8 cellular contexts compared by ENCODE assay signal in genomic region chr14:22071001-22071400, GRCh38.
DNase-seq lines count a peak whose midpoint lies in the region; ATAC-seq, FAIRE-seq and TF ChIP-seq lines count a peak whose summit lies in the region.

No MANE protein-coding gene starts in this region.

- WGBS in GM23248 (ENCODE audit: low coverage in 1 of 2, low lambda C conversion rate in 2 of 2, missing lambda C conversion rate in 2 of 2), 2 experiments: 76 to 81% methylated on average over 13 of the region's 13 CpGs

- H4K20me1 ChIP-seq in MM.1S (ENCODE audit: insufficient read depth, low read length) (no peaks in the 10 kb centered on the region), GM23248 (ENCODE audit: insufficient read depth) (no peaks in the 10 kb centered on the region)

- ATAC-seq in GM21723 (IDR thresholded peaks at IDR 0.05; ENCODE audit: unreplicated experiment): peak; percentile 98

- H3K27ac ChIP-seq in MM.1S (ENCODE audit: low read length) (peak overlapping the region; percentile 68; the same call in 1 of the 2 replicates), GM23248 (no peak overlapping the region)

- H3K4me2 ChIP-seq in MM.1S (ENCODE audit: low read depth, low read length) (peak overlapping the region; percentile 92), GM23248 (ENCODE audit: unreplicated experiment) (no peak overlapping the region)

- H2AFZ ChIP-seq in MM.1S (ENCODE audit: low read length) (peak overlapping the region; percentile 80), GM23248 (no peak overlapping the region)

- H3K4me3 ChIP-seq in MM.1S (ENCODE audit: low read length) (peak overlapping the region; percentile 64), foreskin fibroblast (ENCODE audit: low read depth in 1 of 2, low read length in 2 of 2) (no peak overlapping the region), GM23248 (no peak overlapping the region)

- H3K9me3 ChIP-seq in MM.1S (replicated peaks; ENCODE audit: insufficient read depth, low read length) (no peaks in the 10 kb centered on the region), GM23248 (ENCODE audit: low read depth) (no peaks in the 10 kb centered on the region)

- in situ Hi-C loops in GM23248 (cut with MboI): no loop called here

- H3K36me3 ChIP-seq in MM.1S (replicated peaks; ENCODE audit: insufficient read depth, low read length): no peaks in the 10 kb centered on the region
- H3K36me3 ChIP-seq in GM23248 (ENCODE audit: low read depth): no peaks in the 10 kb centered on the region

- H3K9me2 ChIP-seq in MM.1S (replicated peaks; ENCODE audit: insufficient read depth, low read length): no peaks in the 10 kb centered on the region
- no peaks in the 10 kb centered on the region for H3K9me2 ChIP-seq in GM23248 (ENCODE audit: insufficient read depth)

- TF ChIP-seq CTCF in MM.1S (IDR thresholded peaks at IDR 0.05; ENCODE audit: low read length) (no peak), foreskin fibroblast (IDR thresholded peaks at IDR 0.05; ENCODE audit: low read depth, low read length) (no peak)

- H3K79me2 ChIP-seq in MM.1S (ENCODE audit: low read length): no peaks in the 10 kb centered on the region
- H3K79me2 ChIP-seq in GM23248 (ENCODE audit: insufficient read depth): no peaks in the 10 kb centered on the region

- H3K4me1 ChIP-seq in MM.1S (ENCODE audit: low read length): peaks cover 9% of the 10 kb centered on the region; the same call in 1 of the 2 replicates
- no peaks in the 10 kb centered on the region for H3K4me1 ChIP-seq in GM23248 (ENCODE audit: insufficient read depth)

- DNase-seq in GM18507 (ENCODE audit: extremely low spot score, insufficient read length, low read depth) (no peak), MM.1S (peak; percentile 67), COR-L47 (lab: John Stamatoyannopoulos, UW) (no peak), foreskin fibroblast (no peak), GM23248 (no peak), RCC 7860 (ENCODE audit: low spot score) (no peak)
- DNase-seq in activated naive CD4-positive, alpha-beta T cell treated with anti-CD3 and anti-CD28 coated beads, Interleukin-2, amount 50 U/mL, for 16 hours: peak; percentile 23

- H3K27me3 ChIP-seq in MM.1S (replicated peaks; ENCODE audit: insufficient read depth, low read length): no peaks in the 10 kb centered on the region
- no peaks in the 10 kb centered on the region for H3K27me3 ChIP-seq in GM23248 (replicated peaks; ENCODE audit: insufficient read depth)

- peak; percentile 90 for FAIRE-seq in GM18507 (lab: Jason Lieb, UNC)
- FAIRE-seq in RCC 7860 (lab: Jason Lieb, UNC): no peak

- peaks cover 18% of the 10 kb centered on the region for H3F3A ChIP-seq in MM.1S (ENCODE audit: insufficient read depth, low read length)
- H3F3A ChIP-seq in GM23248 (ENCODE audit: insufficient read depth): no peaks in the 10 kb centered on the region

- peak overlapping the region; percentile 48; the same call in 1 of the 2 replicates for H3K9ac ChIP-seq in MM.1S (ENCODE audit: low read length)
- H3K9ac ChIP-seq in GM23248: no peak overlapping the region

Comparison
In these comparisons a context has a peak if more than half of its experiments do, and no peak if none do; other contexts are left out.
1. DNase-seq: peak in MM.1S (single experiment) and activated naive CD4-positive, alpha-beta T cell treated with anti-CD3 and anti-CD28 coated beads, Interleukin-2, amount 50 U/mL, for 16 hours (single experiment); none in GM18507 (single experiment), COR-L47 (single experiment), foreskin fibroblast (0 of 2), GM23248 (single experiment) and RCC 7860 (single experiment).